8 cellular contexts compared by ENCODE assay signal in genomic region chr1:155856257-155856974, GRCh38. TPM values are rescaled to one million over a fixed set of nuclear protein-coding genes. Genes with fewer than 3 reads are reported as not detected.
DNase-seq lines count a peak whose midpoint lies in the region; ATAC-seq and TF ChIP-seq lines count a peak whose summit lies in the region.

No MANE protein-coding gene starts in this region.

- peak overlapping the region; percentile 85 for H3K4me3 ChIP-seq in CD4-positive, CD25-positive, alpha-beta regulatory T cell (ENCODE audit: low read depth, low read length)
- H3K4me3 ChIP-seq in OCI-LY7 (ENCODE audit: low read depth, low read length, poor library complexity, severe bottlenecking): peak overlapping the region; percentile 79
- peak overlapping the region; percentile 91 for H3K4me3 ChIP-seq in endodermal cell (ENCODE audit: low read length)
- H3K4me3 ChIP-seq in neuron (ENCODE audit: low read length): peak overlapping the region; percentile 90

- POLR2A ChIA-PET in OCI-LY7 (lab: Charles Lee): interaction anchor here (0.6 to 2.6 kb wide), 11 partner anchors 8 to 634 kb away, joined by 3 to 11 read pairs (median 4); no protein-coding TSS in a partner anchor

- intact Hi-C loops in OCI-LY7 (cut with micrococcal nuclease; ENCODE audit: unreplicated experiment): no loop called here

- TSS peak; percentile 70 for BruUV-seq in OCI-LY7 (replicated peaks; lab: Mats Ljungman, UMichigan)

- CTCF ChIA-PET in OCI-LY7 (lab: Charles Lee; ENCODE audit: unreplicated experiment): interaction anchor here (1.5 kb wide), 1 partner anchor 26 kb away, joined by 3 read pairs; no protein-coding TSS in a partner anchor

- H3K27me3 ChIP-seq in CD4-positive, CD25-positive, alpha-beta regulatory T cell (ENCODE audit: control insufficient read depth, insufficient read depth, low read length): no peaks in the 10 kb centered on the region
- H3K27me3 ChIP-seq in endodermal cell (ENCODE audit: control insufficient read depth, insufficient read depth, low read length, poor library complexity, severe bottlenecking): peaks cover 9% of the 10 kb centered on the region
- H3K27me3 ChIP-seq in neuron (ENCODE audit: insufficient read depth, low read length): no peaks in the 10 kb centered on the region

- H3K9ac ChIP-seq in endodermal cell (ENCODE audit: extremely low read depth, low read length, poor library complexity, severe bottlenecking): peak overlapping the region; percentile 84

- no peaks in the 10 kb centered on the region for H3K9me3 ChIP-seq in CD4-positive, CD25-positive, alpha-beta regulatory T cell (ENCODE audit: control insufficient read depth in 2 of 2, low read length in 2 of 2)
- H3K9me3 ChIP-seq in OCI-LY7 (ENCODE audit: low read length) (no peaks in the 10 kb centered on the region), endodermal cell (ENCODE audit: control insufficient read depth, low read length) (no peaks in the 10 kb centered on the region), neuron (ENCODE audit: low read length) (no peaks in the 10 kb centered on the region)

- peaks cover 23% of the 10 kb centered on the region for H3K36me3 ChIP-seq in CD4-positive, CD25-positive, alpha-beta regulatory T cell (ENCODE audit: control insufficient read depth, insufficient read depth, low read length)
- H3K36me3 ChIP-seq in OCI-LY7 (ENCODE audit: insufficient read depth, low read length) (peaks cover 47% of the 10 kb centered on the region), endodermal cell (ENCODE audit: control insufficient read depth, insufficient read depth, low read length) (peaks cover 35% of the 10 kb centered on the region), neuron (ENCODE audit: insufficient read depth, low read length) (peaks cover 35% of the 10 kb centered on the region)

- H3K36me3 Mint-ChIP-seq in CD4-positive, CD25-positive, alpha-beta regulatory T cell: peaks cover 19% of the 10 kb centered on the region
- peaks cover 33% of the 10 kb centered on the region for H3K36me3 Mint-ChIP-seq in endodermal cell (ENCODE audit: low read depth)

- no peaks in the 10 kb centered on the region for H4K20me1 ChIP-seq in OCI-LY7 (ENCODE audit: insufficient read depth, low read length)

- peaks cover 22 to 69% (median 39%) of the 10 kb centered on the region in 4 donors for H3K4me1 Mint-ChIP-seq in CD4-positive, CD25-positive, alpha-beta regulatory T cell
- H3K4me1 Mint-ChIP-seq in endodermal cell: peaks cover 5% of the 10 kb centered on the region

- peak overlapping the region; percentile 95 to 99 (median 98) for H3K4me3 Mint-ChIP-seq in CD4-positive, CD25-positive, alpha-beta regulatory T cell
- peak overlapping the region; percentile 99 for H3K4me3 Mint-ChIP-seq in endodermal cell

- H3K4me2 ChIP-seq in OCI-LY7 (ENCODE audit: low read length): peak overlapping the region; percentile 79

- DNase-seq in CD4-positive, CD25-positive, alpha-beta regulatory T cell: no peak
- DNase-seq in OCI-LY7 (ENCODE audit: low spot score): no peak
- DNase-seq in endodermal cell: no peak
- no peak for DNase-seq in NOMO-1 (lab: John Stamatoyannopoulos, UW; ENCODE audit: unreplicated experiment in 2 of 2)
- no peak for DNase-seq in A172 (ENCODE audit: low spot score)
- no peak for DNase-seq in iPS-NIHi11 (ENCODE audit: low spot score)

- H3K9me3 Mint-ChIP-seq in CD4-positive, CD25-positive, alpha-beta regulatory T cell: no peaks in the 10 kb centered on the region
- no peaks in the 10 kb centered on the region for H3K9me3 Mint-ChIP-seq in endodermal cell

- peak overlapping the region; percentile 87 for H3K27ac ChIP-seq in CD4-positive, CD25-positive, alpha-beta regulatory T cell (ENCODE audit: insufficient read depth, low read length, poor library complexity, severe bottlenecking)
- H3K27ac ChIP-seq in OCI-LY7 (ENCODE audit: low read depth, low read length, poor library complexity, severe bottlenecking) (peak overlapping the region; percentile 41), endodermal cell (ENCODE audit: low read depth, low read length) (peak overlapping the region; percentile 6)

- peaks cover 35% of the 10 kb centered on the region for H3K4me1 ChIP-seq in CD4-positive, CD25-positive, alpha-beta regulatory T cell (ENCODE audit: control insufficient read depth, insufficient read depth, low read length, poor library complexity, severe bottlenecking)
- H3K4me1 ChIP-seq in OCI-LY7 (ENCODE audit: insufficient read depth, low read length, poor library complexity, severe bottlenecking) (peaks cover 38% of the 10 kb centered on the region), endodermal cell (ENCODE audit: control insufficient read depth, insufficient read depth, low read length) (no peaks in the 10 kb centered on the region), neuron (ENCODE audit: insufficient read depth, low read length) (peaks cover 18% of the 10 kb centered on the region)

- TF ChIP-seq CTCF in OCI-LY7 (conservative IDR thresholded peaks at IDR 0.05; ENCODE audit: low read length) (no peak), endodermal cell (conservative IDR thresholded peaks at IDR 0.05) (no peak)

- H3K9me2 ChIP-seq in OCI-LY7 (ENCODE audit: insufficient read depth, low read length): no peaks in the 10 kb centered on the region

- H3K27ac Mint-ChIP-seq in CD4-positive, CD25-positive, alpha-beta regulatory T cell: peak overlapping the region; percentile 98 to 100 (median 100)
- peak overlapping the region; percentile 98 for H3K27ac Mint-ChIP-seq in endodermal cell

- peaks cover 4% of the 10 kb centered on the region for H3K27me3 Mint-ChIP-seq in CD4-positive, CD25-positive, alpha-beta regulatory T cell
- peaks cover 9% of the 10 kb centered on the region for H3K27me3 Mint-ChIP-seq in endodermal cell (ENCODE audit: insufficient read depth)

- no peak for ATAC-seq in CD4-positive, CD25-positive, alpha-beta regulatory T cell (ENCODE audit: low read depth in 2 of 2)
- ATAC-seq in HG03354 (IDR thresholded peaks at IDR 0.05; ENCODE audit: poor library complexity, severe bottlenecking, unreplicated experiment): no peak

- H2AFZ ChIP-seq in OCI-LY7 (ENCODE audit: low read length) (peak overlapping the region; percentile 20; the same call in 1 of the 2 replicates), neuron (ENCODE audit: low read depth, low read length) (no peak overlapping the region)

- WGBS in endodermal cell (ENCODE audit: insufficient coverage in 1 of 2, insufficient read length in 1 of 2), 2 experiments: 40 to 59% methylated on average over 9 to 20 of the region's 20 CpGs

- peaks cover 65% of the 10 kb centered on the region for H3K79me2 ChIP-seq in OCI-LY7 (ENCODE audit: insufficient read depth, low read depth, low read length)

RNA-seq across cellular contexts. Expression of gene GON4L, which starts 0.6 kb away (rescaled TPM):
- total RNA-seq in CD4-positive, CD25-positive, alpha-beta regulatory T cell: 105 TPM
- 10 to 100 TPM; 22.3 to 35.3 (median 26.3) TPM for polyA plus RNA-seq in CD4-positive, CD25-positive, alpha-beta regulatory T cell
- total RNA-seq in OCI-LY7 (2014; rRNA removed; shearing (Covaris generic)): 44.9 and 46.0 TPM in 2 replicates
- total RNA-seq in OCI-LY7 (2022): 78.0 and 80.0 TPM in 2 replicates
- 10 to 100 TPM; 62.7 to 64.6 TPM for total RNA-seq in endodermal cell
- 30.6 TPM for polyA plus RNA-seq in endodermal cell (2013, experiment 1 of 2)
- 27.4 TPM for polyA plus RNA-seq in endodermal cell (2013, experiment 2 of 2)
- total RNA-seq in A172 (2014; rRNA removed; shearing (Covaris generic)): 26.9 and 29.6 TPM in 2 replicates

RNA-seq across cellular contexts. Expression of gene SYT11, which starts 3.0 kb away (rescaled TPM):
- total RNA-seq in CD4-positive, CD25-positive, alpha-beta regulatory T cell: 29.7 TPM
- 10 to 100 TPM; 14.4 to 34.1 (median 18.7) TPM for polyA plus RNA-seq in CD4-positive, CD25-positive, alpha-beta regulatory T cell
- total RNA-seq in OCI-LY7 (2014; rRNA removed; shearing (Covaris generic)): 41.6 and 41.8 TPM in 2 replicates
- total RNA-seq in OCI-LY7 (2022) (56.8 and 60.8 TPM in 2 replicates), endodermal cell (1 to 10 TPM in 1 of 2 donors, under 1 TPM in 1; 0.40 to 5.0 TPM)
- polyA plus RNA-seq in endodermal cell (2013, experiment 1 of 2): 16.1 TPM
- polyA plus RNA-seq in endodermal cell (2013, experiment 2 of 2): 14.0 TPM
- 63.9 and 64.5 TPM in 2 replicates for total RNA-seq in A172 (2014; rRNA removed; shearing (Covaris generic))

RNA-seq across cellular contexts. Expression of gene RIT1, which starts 54.7 kb away (rescaled TPM):
- total RNA-seq in CD4-positive, CD25-positive, alpha-beta regulatory T cell: 55.8 TPM
- polyA plus RNA-seq in CD4-positive, CD25-positive, alpha-beta regulatory T cell: 10 to 100 TPM; 25.0 to 32.1 (median 29.0) TPM
- 15.9 and 17.2 TPM in 2 replicates for total RNA-seq in OCI-LY7 (2014; rRNA removed; shearing (Covaris generic))
- total RNA-seq in OCI-LY7 (2022): 20.8 and 21.0 TPM in 2 replicates
- 10 to 100 TPM; 26.0 to 39.2 TPM for total RNA-seq in endodermal cell
- 24.9 TPM for polyA plus RNA-seq in endodermal cell (2013, experiment 1 of 2)
- polyA plus RNA-seq in endodermal cell (2013, experiment 2 of 2): 29.0 TPM
- 65.1 and 81.9 TPM in 2 replicates for total RNA-seq in A172 (2014; rRNA removed; shearing (Covaris generic))

Comparison
In these comparisons a context has a peak if more than half of its experiments do, and no peak if none do; other contexts are left out.
1. H3K27ac ChIP-seq: peak in every context shown above with its lines; median percentile 87 in CD4-positive, CD25-positive, alpha-beta regulatory T cell; 41 in OCI-LY7; 6 in endodermal cell.